ENCODE assay signal across 9 cellular contexts in genomic region chr12:51922762-51923505, GRCh38. TPM values are rescaled to one million over a fixed set of nuclear protein-coding genes. Genes with fewer than 3 reads are reported as not detected.
DNase-seq lines count a peak whose midpoint lies in the region; ATAC-seq, FAIRE-seq and TF ChIP-seq lines count a peak whose summit lies in the region.
"Had no signal": no experiment of that assay in that cellular context is flagged by ENCODE, and none has a peak within 500 bp of the region (broad histone marks: within the 10 kb centered on the region; RNA-seq: fewer than 3 reads in every experiment).

No MANE protein-coding gene starts in this region.

- H3K4me1 ChIP-seq in breast epithelium (peaks cover 0 to 3% of the 10 kb centered on the region in 2 donors), right lobe of liver (peaks cover 0 to 47% (median 15%) of the 10 kb centered on the region in 4 donors), thymus (ENCODE audit: control insufficient read depth, insufficient read depth, low read length) (no peaks in the 10 kb centered on the region)

- H3K36me3 ChIP-seq in breast epithelium (no peaks in the 10 kb centered on the region), right lobe of liver (no peaks in the 10 kb centered on the region), thymus (ENCODE audit: control insufficient read depth, insufficient read depth) (no peaks in the 10 kb centered on the region)

- intact Hi-C loops in breast epithelium (cut with DNase I; ENCODE audit: low total_unique reads): loop anchor here (5.0 kb wide), 1 partner anchor 891 kb away; no protein-coding TSS in a partner anchor
- intact Hi-C loops in right lobe of liver (cut with DNase I): no loop called here

- ATAC-seq in right lobe of liver (peak; percentile 65 to 71 (median 66)), HG03432 (IDR thresholded peaks at IDR 0.05; ENCODE audit: unreplicated experiment) (no peak), HG02571 (IDR thresholded peaks at IDR 0.05; ENCODE audit: unreplicated experiment) (no peak)

- H3K9me3 Mint-ChIP-seq in IgD-negative memory B cell: no peaks in the 10 kb centered on the region
- H3K9me3 Mint-ChIP-seq: T-cell had no signal

- peaks cover 21 to 28% (median 26%) of the 10 kb centered on the region in 3 donors for H3K4me1 Mint-ChIP-seq in IgD-negative memory B cell

- WGBS in right lobe of liver (ENCODE audit: insufficient coverage, low coverage, low lambda C conversion rate, missing lambda C conversion rate): 25% methylated on average over 4 of the region's 16 CpGs
- 71% methylated on average over 16 of the region's 16 CpGs for WGBS in thymus

- peak overlapping the region in 3 of 4 donors; percentile 52 to 87 (median 79) for H3K4me3 Mint-ChIP-seq in IgD-negative memory B cell

- H3K36me3 Mint-ChIP-seq in IgD-negative memory B cell: no peaks in the 10 kb centered on the region
- H3K36me3 Mint-ChIP-seq: T-cell had no signal

- H3K27me3 ChIP-seq in breast epithelium: no peaks in the 10 kb centered on the region
- H3K27me3 ChIP-seq in right lobe of liver: no peaks in the 10 kb centered on the region
- H3K27me3 ChIP-seq in thymus (ENCODE audit: control insufficient read depth, insufficient read depth): no peaks in the 10 kb centered on the region

- FAIRE-seq in GM12892 (lab: Jason Lieb, UNC): no peak

- TF ChIP-seq CTCF in breast epithelium (IDR thresholded peaks at IDR 0.05) (no peak), right lobe of liver (IDR thresholded peaks at IDR 0.05) (peak in 1 of 4 donors; percentile 8), GM10266 (IDR thresholded peaks at IDR 0.05; ENCODE audit: control insufficient read depth, insufficient read depth, low read depth, missing control alignments) (no peak)

- peak overlapping the region; percentile 7 to 47 (median 17) for H3K4me3 ChIP-seq in breast epithelium
- peak overlapping the region in 2 of 3 donors; percentile 4 to 14 for H3K4me3 ChIP-seq in right lobe of liver
- no peak overlapping the region for H3K4me3 ChIP-seq in thymus (ENCODE audit: low read length)

- H3K9me3 ChIP-seq in breast epithelium: no peaks in the 10 kb centered on the region
- no peaks in the 10 kb centered on the region for H3K9me3 ChIP-seq in right lobe of liver
- no peaks in the 10 kb centered on the region for H3K9me3 ChIP-seq in thymus (ENCODE audit: control insufficient read depth)

- peak in 1 of 2 donors; percentile 62 for DNase-seq in breast epithelium (ENCODE audit: low spot score in 2 of 2)
- peak; percentile 67 to 85 (median 70) for DNase-seq in right lobe of liver
- no peak for DNase-seq in GM10266 (ENCODE audit: extremely low spot score)
- DNase-seq in GM12892 (ENCODE audit: insufficient read length): no peak

- peak overlapping the region in 1 of 3 donors; percentile 47 for H3K27ac Mint-ChIP-seq in IgD-negative memory B cell
- H3K27ac Mint-ChIP-seq: T-cell had no signal

- no peak for TF ChIP-seq POLR2A in breast epithelium (IDR thresholded peaks at IDR 0.05)
- no peak for TF ChIP-seq POLR2A in right lobe of liver (IDR thresholded peaks at IDR 0.05)
- TF ChIP-seq POLR2A in GM12892 (IDR thresholded peaks at IDR 0.05; ENCODE audit: low read depth, low read length): no peak

- peaks cover 8% of the 10 kb centered on the region for H3K27me3 Mint-ChIP-seq in IgD-negative memory B cell
- H3K27me3 Mint-ChIP-seq: T-cell had no signal

- H3K27ac ChIP-seq in breast epithelium (peak overlapping the region; percentile 68 to 89), right lobe of liver (peak overlapping the region; percentile 70 to 81 (median 81)), thymus (ENCODE audit: low read depth) (peak overlapping the region; percentile 8)

RNA-seq across cellular contexts. Expression of gene ACVRL1, which starts 15.6 kb away (rescaled TPM):
- polyA plus RNA-seq in IgD-negative memory B cell: not detected
- 100 to 1,000 TPM in 2 of 3 donors, 10 to 100 TPM in 1; 24.7 to 274 (median 109) TPM for total RNA-seq in breast epithelium
- 10 to 100 TPM in 1 of 6 experiments, 1 to 10 TPM in 5; 2.9 to 10.7 (median 6.2) TPM for total RNA-seq in right lobe of liver
- polyA plus RNA-seq in thymus: 8.9 TPM
- polyA plus RNA-seq in GM12892 (2012; ENCODE audit: missing spikeins): 0.40 TPM

RNA-seq across cellular contexts. Expression of gene ACVR1B, which starts 28.6 kb away (rescaled TPM):
- polyA plus RNA-seq in IgD-negative memory B cell (0.90 TPM), thymus (9.9 TPM)
- total RNA-seq in breast epithelium (10 to 100 TPM; 12.3 to 26.3 (median 23.6) TPM), right lobe of liver (10 to 100 TPM; 14.1 to 28.0 (median 25.0) TPM)
- polyA plus RNA-seq in GM12892 (2012; ENCODE audit: missing spikeins): 0.42 TPM

RNA-seq across cellular contexts. Expression of gene ANKRD33, which starts 35.0 kb away (rescaled TPM):
- polyA plus RNA-seq in IgD-negative memory B cell: not detected
- not detected for total RNA-seq in breast epithelium
- 10 to 100 TPM in 1 of 6 experiments, 1 to 10 TPM in 2, not detected in 3; 1.1 to 10.5 (median 2.1) TPM for total RNA-seq in right lobe of liver
- 0.02 TPM for polyA plus RNA-seq in thymus
- not detected for polyA plus RNA-seq in GM12892 (2012; ENCODE audit: missing spikeins)
- total RNA-seq: T-cell had no signal

Comparison
In these comparisons a context has a peak if more than half of its experiments do, and no peak if none do; other contexts are left out.
1. DNase-seq: peak in right lobe of liver (3 of 3); none in GM10266 (single experiment) and GM12892 (single experiment).
2. H3K27ac ChIP-seq: peak in every context shown above with its lines; median percentile 81 in right lobe of liver; 78 in breast epithelium; 8 in thymus.
3. ATAC-seq: peak in right lobe of liver (4 of 4); none in HG03432 (single experiment) and HG02571 (single experiment).